In genomic region chr4:168536448-168536847, GRCh38 we compare ENCODE assay signal across 1 cellular context.
A peak's percentile ranks its signal among the peaks of the same experiment; 100 is the strongest.
TF ChIP-seq lines count a peak whose summit lies in the region.

No MANE protein-coding gene starts in this region.

TF ChIP-seq in HCT116, 20 proteins besides CTCF, POLR2A, EP300 and RAD21:
- TF ChIP-seq EZH2phosphoT487 (IDR thresholded peaks at IDR 0.05; ENCODE audit: borderline replicate concordance), result no peak
- no peak for TF ChIP-seq ZNF274 (IDR thresholded peaks at IDR 0.05; ENCODE audit: low read depth, low read length)
- TF ChIP-seq POLR2AphosphoS5 (IDR thresholded peaks at IDR 0.05; ENCODE audit: low read depth, low read length), result peak; percentile 99
- peak; percentile 91 for TF ChIP-seq YY1 (IDR thresholded peaks at IDR 0.05; ENCODE audit: extremely low read depth, insufficient replicate concordance, low read depth, low read length)
- peak; percentile 95 for TF ChIP-seq ZBTB33 (IDR thresholded peaks at IDR 0.05; ENCODE audit: extremely low read depth, insufficient replicate concordance, low read length)
